ENCODE assay signal across 19 cellular contexts in the genomic region with DNA sequence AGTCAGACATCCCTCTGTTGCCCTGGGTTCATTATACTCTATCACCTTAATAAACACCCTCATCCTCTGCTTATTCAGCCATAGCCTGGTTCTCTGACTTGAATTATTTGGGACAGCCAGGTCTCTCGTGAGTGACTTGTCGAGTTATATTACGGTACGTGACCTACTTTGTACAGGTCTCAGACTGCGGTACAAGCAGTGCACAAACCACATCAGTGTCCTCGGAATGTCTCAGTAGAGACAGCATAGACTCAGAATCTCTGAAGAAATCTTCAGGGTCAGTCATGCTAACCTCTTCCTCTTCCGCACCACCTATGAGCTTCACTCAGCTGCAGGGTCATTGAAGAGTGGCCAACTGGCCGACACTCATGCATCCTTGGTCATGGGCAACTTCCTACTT.
DNase-seq lines count a peak whose midpoint lies in the region; ATAC-seq and TF ChIP-seq lines count a peak whose summit lies in the region.
"Had no signal": no experiment of that assay in that cellular context is flagged by ENCODE, and none has a peak within 500 bp of the region (broad histone marks: within the 10 kb centered on the region; RNA-seq: fewer than 3 reads in every experiment).

No MANE protein-coding gene starts in this region.

- intact Hi-C loops in activated CD8-positive, alpha-beta T cell treated with anti-CD3 and anti-CD28 coated beads for 36 hours (cut with micrococcal nuclease): no loop called here
- intact Hi-C loops in CD8-positive, alpha-beta T cell (cut with DNase I, micrococcal nuclease): no loop called here

- no peak overlapping the region for H3K4me3 ChIP-seq in CD8-positive, alpha-beta T cell (ENCODE audit: low read depth, low read length)
- H3K4me3 ChIP-seq in mesendoderm (ENCODE audit: low read length): no peak overlapping the region
- H3K4me3 ChIP-seq: BLaER1 treated with 17β-estradiol and CSF1 and Interleukin-3, amounts not matched to agents 10 nM and 100 nM had no signal

- H3K9me3 ChIP-seq in CD8-positive, alpha-beta T cell (ENCODE audit: low read length): no peaks in the 10 kb centered on the region
- H3K9me3 ChIP-seq: BLaER1 treated with 17β-estradiol and CSF1 and Interleukin-3, amounts not matched to agents 10 nM and 100 nM; Caco-2 had no signal

- no CpG with 5 or more reads among the region's 8 CpGs for WGBS in mesendoderm (ENCODE audit: extremely low coverage, insufficient coverage, low lambda C conversion rate)

- no peak overlapping the region for H2BK120ac ChIP-seq in mesendoderm (ENCODE audit: low read depth, low read length)

- H3K4me1 ChIP-seq in CD8-positive, alpha-beta T cell (ENCODE audit: insufficient read depth, low read length): peaks cover 7% of the 10 kb centered on the region
- H3K4me1 ChIP-seq in mesendoderm (ENCODE audit: control insufficient read depth, low read depth, low read length): no peaks in the 10 kb centered on the region
- H3K4me1 ChIP-seq: Caco-2 had no signal

- H2BK5ac ChIP-seq in mesendoderm (ENCODE audit: low read length): no peak overlapping the region

- H3K56ac ChIP-seq in mesendoderm (ENCODE audit: low read length): no peak overlapping the region

- H3K4ac ChIP-seq in mesendoderm (ENCODE audit: low read depth, low read length): no peak overlapping the region

- POLR2A ChIA-PET in activated CD8-positive, alpha-beta T cell treated with anti-CD3 and anti-CD28 coated beads for 36 hours (lab: Charles Lee): no interaction called here
- POLR2A ChIA-PET in activated CD8-positive, alpha-beta T cell treated with anti-CD3 and anti-CD28 coated beads, Interleukin-2, amount 10 ng/mL, durations not matched to agents 7 days and 5 days (lab: Charles Lee): no interaction called here
- POLR2A ChIA-PET in CD8-positive, alpha-beta T cell (lab: Charles Lee): no interaction called here

- peak overlapping the region; percentile 34 for H3K18ac ChIP-seq in mesendoderm (ENCODE audit: low read length)

- H3K9ac ChIP-seq in mesendoderm (ENCODE audit: low read length): no peak overlapping the region
- H3K9ac ChIP-seq: BLaER1 treated with 17β-estradiol and CSF1 and Interleukin-3, amounts not matched to agents 10 nM and 100 nM had no signal

- no peak for TF ChIP-seq CTCF in activated CD8-positive, alpha-beta T cell treated with anti-CD3 and anti-CD28 coated beads for 36 hours (IDR thresholded peaks at IDR 0.05)
- no peak for TF ChIP-seq CTCF in CD8-positive, alpha-beta T cell (IDR thresholded peaks at IDR 0.05)

- H3K27ac Mint-ChIP-seq in activated CD8-positive, alpha-beta T cell treated with anti-CD3 and anti-CD28 coated beads for 36 hours: no peak overlapping the region
- no peak overlapping the region for H3K27ac Mint-ChIP-seq in activated CD8-positive, alpha-beta T cell treated with anti-CD3 and anti-CD28 coated beads, Interleukin-2, amount 10 ng/mL, durations not matched to agents 7 days and 5 days
- no peak overlapping the region for H3K27ac Mint-ChIP-seq in CD8-positive, alpha-beta T cell
- H3K27ac Mint-ChIP-seq in activated T-helper 17 cell treated with anti-CD3 and anti-CD28 coated beads, Interleukin-2, amount 50 U/mL, for 72 hours: no peak overlapping the region
- H3K27ac Mint-ChIP-seq: B cell; CD4-positive, CD25-positive, alpha-beta regulatory T cell; HFFc6 had no signal

- no peaks in the 10 kb centered on the region for H3K79me2 ChIP-seq in mesendoderm (ENCODE audit: control insufficient read depth, insufficient read depth, low read length)

- H3K36me3 ChIP-seq in CD8-positive, alpha-beta T cell (ENCODE audit: insufficient read depth, low read length): no peaks in the 10 kb centered on the region
- H3K36me3 ChIP-seq in mesendoderm (ENCODE audit: control insufficient read depth, insufficient read depth, low read length): no peaks in the 10 kb centered on the region
- H3K36me3 ChIP-seq: BLaER1 treated with 17β-estradiol and CSF1 and Interleukin-3, amounts not matched to agents 10 nM and 100 nM had no signal

- H3K23ac ChIP-seq in mesendoderm (ENCODE audit: low read length): no peak overlapping the region

- ATAC-seq in activated CD8-positive, alpha-beta T cell treated with anti-CD3 and anti-CD28 coated beads for 36 hours: peak; percentile 27
- no peak for ATAC-seq in activated CD8-positive, alpha-beta T cell treated with anti-CD3 and anti-CD28 coated beads, Interleukin-2, amount 10 ng/mL, durations not matched to agents 7 days and 5 days
- peak; percentile 40 for ATAC-seq in CD8-positive, alpha-beta T cell
- peak; percentile 59 for ATAC-seq in activated T-helper 17 cell treated with anti-CD3 and anti-CD28 coated beads, Interleukin-2, amount 50 U/mL, for 72 hours (replicated peaks)
- ATAC-seq in GM21529 (IDR thresholded peaks at IDR 0.05; ENCODE audit: unreplicated experiment): no peak
- ATAC-seq: HCT116 had no signal

- DNase-seq in activated CD8-positive, alpha-beta T cell treated with anti-CD3 and anti-CD28 coated beads for 36 hours: no peak
- DNase-seq in activated CD8-positive, alpha-beta T cell treated with anti-CD3 and anti-CD28 coated beads, Interleukin-2, amount 10 ng/mL, durations not matched to agents 7 days and 5 days: no peak
- no peak for DNase-seq in CD8-positive, alpha-beta T cell
- DNase-seq in mesendoderm: no peak
- DNase-seq in ureter (ENCODE audit: low spot score): no peak
- DNase-seq in NCI-H2171 (lab: John Stamatoyannopoulos, UW): no peak
- DNase-seq: Caco-2; CD4-positive, CD25-positive, alpha-beta regulatory T cell; DMS79; GDM1; GOT3; H7; HFFc6 had no signal

- no peak overlapping the region for H2BK15ac ChIP-seq in mesendoderm (replicated peaks; ENCODE audit: low read depth)

- CTCF ChIA-PET in activated CD8-positive, alpha-beta T cell treated with anti-CD3 and anti-CD28 coated beads for 36 hours (lab: Charles Lee): no interaction called here
- CTCF ChIA-PET in activated CD8-positive, alpha-beta T cell treated with anti-CD3 and anti-CD28 coated beads, Interleukin-2, amount 10 ng/mL, durations not matched to agents 7 days and 5 days (lab: Charles Lee): no interaction called here
- CTCF ChIA-PET in CD8-positive, alpha-beta T cell (lab: Charles Lee): no interaction called here

- H3K79me1 ChIP-seq in mesendoderm (ENCODE audit: low read length): no peaks in the 10 kb centered on the region

- no peaks in the 10 kb centered on the region for H3K36me3 Mint-ChIP-seq in activated CD8-positive, alpha-beta T cell treated with anti-CD3 and anti-CD28 coated beads for 36 hours (ENCODE audit: low read depth)
- no peaks in the 10 kb centered on the region for H3K36me3 Mint-ChIP-seq in activated CD8-positive, alpha-beta T cell treated with anti-CD3 and anti-CD28 coated beads, Interleukin-2, amount 10 ng/mL, durations not matched to agents 7 days and 5 days (ENCODE audit: low read depth)
- H3K36me3 Mint-ChIP-seq in CD8-positive, alpha-beta T cell: no peaks in the 10 kb centered on the region
- no peaks in the 10 kb centered on the region for H3K36me3 Mint-ChIP-seq in activated T-helper 17 cell treated with anti-CD3 and anti-CD28 coated beads, Interleukin-2, amount 50 U/mL, for 72 hours (ENCODE audit: low read depth)
- H3K36me3 Mint-ChIP-seq: CD4-positive, CD25-positive, alpha-beta regulatory T cell had no signal

- no peak overlapping the region for H3K4me2 ChIP-seq in mesendoderm (ENCODE audit: low read length)

- H3K9me3 Mint-ChIP-seq in activated CD8-positive, alpha-beta T cell treated with anti-CD3 and anti-CD28 coated beads for 36 hours: no peaks in the 10 kb centered on the region
- no peaks in the 10 kb centered on the region for H3K9me3 Mint-ChIP-seq in activated CD8-positive, alpha-beta T cell treated with anti-CD3 and anti-CD28 coated beads, Interleukin-2, amount 10 ng/mL, durations not matched to agents 7 days and 5 days (ENCODE audit: insufficient read depth)
- peaks cover 3% of the 10 kb centered on the region for H3K9me3 Mint-ChIP-seq in CD8-positive, alpha-beta T cell
- H3K9me3 Mint-ChIP-seq in activated T-helper 17 cell treated with anti-CD3 and anti-CD28 coated beads, Interleukin-2, amount 50 U/mL, for 72 hours: no peaks in the 10 kb centered on the region

- no peak overlapping the region for H2AK5ac ChIP-seq in mesendoderm (ENCODE audit: low read length)

- no peaks in the 10 kb centered on the region for H3K27me3 ChIP-seq in CD8-positive, alpha-beta T cell (ENCODE audit: insufficient read depth, low read length)
- no peaks in the 10 kb centered on the region for H3K27me3 ChIP-seq in mesendoderm (ENCODE audit: insufficient read depth, low read length, poor library complexity)
- H3K27me3 ChIP-seq: BLaER1 treated with 17β-estradiol and CSF1 and Interleukin-3, amounts not matched to agents 10 nM and 100 nM had no signal

- no peak overlapping the region for H3K27ac ChIP-seq in CD8-positive, alpha-beta T cell (ENCODE audit: low read depth, low read length)
- H3K27ac ChIP-seq in mesendoderm (ENCODE audit: low read depth, low read length): no peak overlapping the region
- H3K27ac ChIP-seq: BLaER1 treated with 17β-estradiol and CSF1 and Interleukin-3, amounts not matched to agents 10 nM and 100 nM; HL-60 had no signal

- H4K5ac ChIP-seq in mesendoderm (ENCODE audit: low read length): no peak overlapping the region

- no peaks in the 10 kb centered on the region for H3K27me3 Mint-ChIP-seq in activated CD8-positive, alpha-beta T cell treated with anti-CD3 and anti-CD28 coated beads for 36 hours
- H3K27me3 Mint-ChIP-seq in activated CD8-positive, alpha-beta T cell treated with anti-CD3 and anti-CD28 coated beads, Interleukin-2, amount 10 ng/mL, durations not matched to agents 7 days and 5 days (ENCODE audit: low read depth): no peaks in the 10 kb centered on the region
- H3K27me3 Mint-ChIP-seq in CD8-positive, alpha-beta T cell (ENCODE audit: low read depth): no peaks in the 10 kb centered on the region
- no peaks in the 10 kb centered on the region for H3K27me3 Mint-ChIP-seq in activated T-helper 17 cell treated with anti-CD3 and anti-CD28 coated beads, Interleukin-2, amount 50 U/mL, for 72 hours
- H3K27me3 Mint-ChIP-seq: B cell; CD4-positive, CD25-positive, alpha-beta regulatory T cell had no signal

- no peak overlapping the region for H3K4me3 Mint-ChIP-seq in activated CD8-positive, alpha-beta T cell treated with anti-CD3 and anti-CD28 coated beads for 36 hours
- H3K4me3 Mint-ChIP-seq in activated CD8-positive, alpha-beta T cell treated with anti-CD3 and anti-CD28 coated beads, Interleukin-2, amount 10 ng/mL, durations not matched to agents 7 days and 5 days: no peak overlapping the region
- H3K4me3 Mint-ChIP-seq in CD8-positive, alpha-beta T cell: no peak overlapping the region
- H3K4me3 Mint-ChIP-seq in activated T-helper 17 cell treated with anti-CD3 and anti-CD28 coated beads, Interleukin-2, amount 50 U/mL, for 72 hours: no peak overlapping the region
- H3K4me3 Mint-ChIP-seq: B cell; CD4-positive, CD25-positive, alpha-beta regulatory T cell; HFFc6 had no signal

- no peak overlapping the region for H4K8ac ChIP-seq in mesendoderm (ENCODE audit: low read depth, low read length)

- peaks cover 12% of the 10 kb centered on the region for H3K4me1 Mint-ChIP-seq in activated CD8-positive, alpha-beta T cell treated with anti-CD3 and anti-CD28 coated beads for 36 hours (ENCODE audit: low read depth)
- H3K4me1 Mint-ChIP-seq in activated CD8-positive, alpha-beta T cell treated with anti-CD3 and anti-CD28 coated beads, Interleukin-2, amount 10 ng/mL, durations not matched to agents 7 days and 5 days (ENCODE audit: low read depth): peaks cover 9% of the 10 kb centered on the region
- peaks cover 30% of the 10 kb centered on the region for H3K4me1 Mint-ChIP-seq in CD8-positive, alpha-beta T cell (ENCODE audit: low read depth)
- peaks cover 6% of the 10 kb centered on the region for H3K4me1 Mint-ChIP-seq in activated T-helper 17 cell treated with anti-CD3 and anti-CD28 coated beads, Interleukin-2, amount 50 U/mL, for 72 hours
- H3K4me1 Mint-ChIP-seq: B cell had no signal

Comparison
In these comparisons a context has a peak if more than half of its experiments do, and no peak if none do; other contexts are left out.
1. ATAC-seq: peak in activated CD8-positive, alpha-beta T cell treated with anti-CD3 and anti-CD28 coated beads for 36 hours (single experiment), CD8-positive, alpha-beta T cell (single experiment) and activated T-helper 17 cell treated with anti-CD3 and anti-CD28 coated beads, Interleukin-2, amount 50 U/mL, for 72 hours (single experiment); none in activated CD8-positive, alpha-beta T cell treated with anti-CD3 and anti-CD28 coated beads, Interleukin-2, amount 10 ng/mL, durations not matched to agents 7 days and 5 days (single experiment) and GM21529 (single experiment).